In genomic region chr3:16476636-16477035, GRCh38 we compare ENCODE assay signal across 9 cellular contexts. TPM values are rescaled to one million over a fixed set of nuclear protein-coding genes. Genes with fewer than 3 reads are reported as not detected.
DNase-seq lines count a peak whose midpoint lies in the region; ATAC-seq, FAIRE-seq and TF ChIP-seq lines count a peak whose summit lies in the region.
"Had no signal": no experiment of that assay in that cellular context is flagged by ENCODE, and none has a peak within 500 bp of the region (broad histone marks: within the 10 kb centered on the region; RNA-seq: fewer than 3 reads in every experiment).

No MANE protein-coding gene starts in this region.

- H3K36me3 ChIP-seq in vagina = no peaks in the 10 kb centered on the region
- H3K36me3 ChIP-seq: pancreas had no signal

- no peak for TF ChIP-seq POLR2A in GM12891 (IDR thresholded peaks at IDR 0.05; ENCODE audit: low read depth, low read length)
- no peak for TF ChIP-seq POLR2A in vagina (IDR thresholded peaks at IDR 0.05)

- peaks cover 12% of the 10 kb centered on the region for H3K4me1 ChIP-seq in vagina

- H3K27me3 ChIP-seq in vagina = no peaks in the 10 kb centered on the region
- H3K27me3 ChIP-seq: pancreas had no signal

- DNase-seq in AG08395 (ENCODE audit: low spot score) = peak; percentile 54
- peak; percentile 94 for DNase-seq in RPMI7951 (ENCODE audit: low read depth)
- DNase-seq in fibroblast of the conjunctiva (ENCODE audit: low read depth) = peak; percentile 81
- DNase-seq in GM12891 (ENCODE audit: insufficient read length, low spot score) = no peak
- DNase-seq in vagina (ENCODE audit: extremely low spot score in 2 of 2) = no peak
- no peak for DNase-seq in UCSD-AML1 (lab: John Stamatoyannopoulos, UW; ENCODE audit: unreplicated experiment)
- DNase-seq: pancreas had no signal

- no peak for TF ChIP-seq CTCF in vagina (IDR thresholded peaks at IDR 0.05)

- FAIRE-seq in GM12891 (lab: Jason Lieb, UNC) = no peak
- FAIRE-seq: pancreas had no signal

- intact Hi-C loops in vagina (cut with DNase I) = no loop called here

- ATAC-seq in GM19455 (IDR thresholded peaks at IDR 0.05; ENCODE audit: unreplicated experiment) (peak; percentile 47), HG03139 (IDR thresholded peaks at IDR 0.05; ENCODE audit: unreplicated experiment) (no peak)

- H3K9me3 ChIP-seq in vagina = no peaks in the 10 kb centered on the region
- H3K9me3 ChIP-seq: pancreas had no signal

- no peak overlapping the region for H3K27ac ChIP-seq in vagina
- H3K27ac ChIP-seq: pancreas had no signal

- no peak overlapping the region for H3K4me3 ChIP-seq in vagina
- H3K4me3 ChIP-seq: pancreas had no signal

TF ChIP-seq in GM12891, 5 proteins besides CTCF, POLR2A, EP300 and RAD21:
- TF ChIP-seq TAF1 (IDR thresholded peaks at IDR 0.05; ENCODE audit: low read depth, low read length) (no peak), POU2F2 (IDR thresholded peaks at IDR 0.05; ENCODE audit: low read depth, low read length) (no peak), SPI1 (IDR thresholded peaks at IDR 0.05; ENCODE audit: low read depth, low read length) (no peak), POLR2AphosphoS5 (IDR thresholded peaks at IDR 0.05; ENCODE audit: low read depth, low read length) (no peak), PAX5 (IDR thresholded peaks at IDR 0.05; ENCODE audit: insufficient read depth, low read length, severe bottlenecking) (no peak)

RNA-seq across cellular contexts. Expression of gene RFTN1, which starts 36.9 kb away (rescaled TPM):
- 97.6 and 120 TPM in 2 replicates for total RNA-seq in RPMI7951 (2014; rRNA removed; shearing (Covaris generic))
- 168 TPM for polyA plus RNA-seq in GM12891 (2012; ENCODE audit: low read depth, missing spikeins)
- 47.4 TPM for total RNA-seq in vagina

Comparison
In these comparisons a context has a peak if more than half of its experiments do, and no peak if none do; other contexts are left out.
1. DNase-seq: peak in AG08395 (single experiment), RPMI7951 (single experiment) and fibroblast of the conjunctiva (single experiment); none in GM12891 (single experiment), vagina (0 of 2) and UCSD-AML1 (single experiment).